In genomic region chr15:72375846-72376581, GRCh38 we compare ENCODE assay signal across 8 cellular contexts. TPM values are rescaled to one million over a fixed set of nuclear protein-coding genes. Genes with fewer than 3 reads are reported as not detected.
DNase-seq lines count a peak whose midpoint lies in the region; ATAC-seq and TF ChIP-seq lines count a peak whose summit lies in the region.

Gene HEXA (minus strand): TSS chr15:72376014. CDS start chr15:72375972, 42 bp downstream.

- H3K36me3 ChIP-seq in cardiac muscle cell (no peaks in the 10 kb centered on the region), parathyroid adenoma (ENCODE audit: control insufficient read depth, insufficient read depth, low read length) (no peaks in the 10 kb centered on the region), tibial artery (peaks cover 0 to 10% (median 0%) of the 10 kb centered on the region in 3 donors)

- peaks cover 3% of the 10 kb centered on the region for H3K27me3 Mint-ChIP-seq in activated naive CD8-positive, alpha-beta T cell treated with anti-CD3 and anti-CD28 coated beads, Interleukin-2, amount 50 U/mL, for 24 hours

- peaks cover 41% of the 10 kb centered on the region for H3K4me1 Mint-ChIP-seq in activated naive CD8-positive, alpha-beta T cell treated with anti-CD3 and anti-CD28 coated beads, Interleukin-2, amount 50 U/mL, for 24 hours

- H3K27ac ChIP-seq in cardiac muscle cell: peak within 1 kb of the TSS; percentile 90
- peak within 1 kb of the TSS; percentile 75 for H3K27ac ChIP-seq in parathyroid adenoma
- peak within 1 kb of the TSS; percentile 88 to 89 for H3K27ac ChIP-seq in tibial artery

- H3K4me1 ChIP-seq in cardiac muscle cell (ENCODE audit: low read depth) (peaks cover 15% of the 10 kb centered on the region), parathyroid adenoma (peaks cover 2% of the 10 kb centered on the region), tibial artery (peaks cover 0 to 41% (median 21%) of the 10 kb centered on the region in 4 donors)

- H3K27ac Mint-ChIP-seq in activated naive CD8-positive, alpha-beta T cell treated with anti-CD3 and anti-CD28 coated beads, Interleukin-2, amount 50 U/mL, for 24 hours: peak within 1 kb of the TSS; percentile 100

- H3K9me3 ChIP-seq in cardiac muscle cell (ENCODE audit: low read depth): no peaks in the 10 kb centered on the region
- H3K9me3 ChIP-seq in parathyroid adenoma (ENCODE audit: control insufficient read depth, low read length): no peaks in the 10 kb centered on the region
- no peaks in the 10 kb centered on the region for H3K9me3 ChIP-seq in tibial artery

- peaks cover 7% of the 10 kb centered on the region for H3K79me2 ChIP-seq in parathyroid adenoma

- H3K36me3 Mint-ChIP-seq in activated naive CD8-positive, alpha-beta T cell treated with anti-CD3 and anti-CD28 coated beads, Interleukin-2, amount 50 U/mL, for 24 hours (ENCODE audit: low read depth): peaks cover 8% of the 10 kb centered on the region

- peak within 1 kb of the TSS; percentile 97 for H3K4me3 ChIP-seq in GM12865 (ENCODE audit: low read depth, low read length)
- peak within 1 kb of the TSS; percentile 89 for H3K4me3 ChIP-seq in cardiac muscle cell
- H3K4me3 ChIP-seq in parathyroid adenoma (ENCODE audit: low read depth, low read length): peak within 1 kb of the TSS; percentile 79
- peak within 1 kb of the TSS; percentile 68 to 79 for H3K4me3 ChIP-seq in tibial artery

- peak within 1 kb of the TSS; percentile 84 for H3K4me2 ChIP-seq in parathyroid adenoma (ENCODE audit: low read length)

- peak within 1 kb of the TSS; percentile 67 for H3K9ac ChIP-seq in parathyroid adenoma

- TF ChIP-seq CTCF in GM12865 (IDR thresholded peaks at IDR 0.05; ENCODE audit: insufficient read depth, low read depth, low read length, missing control alignments): no peak
- TF ChIP-seq CTCF in cardiac muscle cell (IDR thresholded peaks at IDR 0.05; ENCODE audit: low read depth, low read length): no peak
- TF ChIP-seq CTCF in parathyroid adenoma (IDR thresholded peaks at IDR 0.05): no peak
- TF ChIP-seq CTCF in tibial artery (IDR thresholded peaks at IDR 0.05): peak in 1 of 2 experiments; percentile 28

- H3K27me3 ChIP-seq in cardiac muscle cell (peaks cover 2% of the 10 kb centered on the region), parathyroid adenoma (ENCODE audit: control insufficient read depth, insufficient read depth, low read length) (no peaks in the 10 kb centered on the region), tibial artery (no peaks in the 10 kb centered on the region)

- H3K9me3 Mint-ChIP-seq in activated naive CD8-positive, alpha-beta T cell treated with anti-CD3 and anti-CD28 coated beads, Interleukin-2, amount 50 U/mL, for 24 hours: no peaks in the 10 kb centered on the region

- H2AFZ ChIP-seq in parathyroid adenoma: peak within 1 kb of the TSS; percentile 84

- peak within 1 kb of the TSS; percentile 100 for H3K4me3 Mint-ChIP-seq in activated naive CD8-positive, alpha-beta T cell treated with anti-CD3 and anti-CD28 coated beads, Interleukin-2, amount 50 U/mL, for 24 hours

- DNase-seq in GM12865 (ENCODE audit: low read depth): peak; percentile 99
- peak; percentile 81 for DNase-seq in NCI-H1417 treated with DMSO at 0.1 percent for 48 hours (lab: John Stamatoyannopoulos, UW)
- DNase-seq in SW480 (ENCODE audit: low spot score): peak; percentile 94
- peak; percentile 99 for DNase-seq in activated naive CD8-positive, alpha-beta T cell treated with anti-CD3 and anti-CD28 coated beads, Interleukin-2, amount 50 U/mL, for 24 hours
- DNase-seq in cardiac muscle cell (ENCODE audit: low read depth in 1 of 2, low spot score in 1 of 2): peak; percentile 97 to 98
- DNase-seq in tibial artery: peak; percentile 96 to 98

- intact Hi-C loops in tibial artery (cut with DNase I; ENCODE audit: low total_unique reads): loop anchor here (10.0 kb wide), 1 partner anchor 99 kb away; the partner anchor contains the start of gene ARIH1

- ATAC-seq in HG02763 (IDR thresholded peaks at IDR 0.05; ENCODE audit: unreplicated experiment): peak; percentile 84
- peak; percentile 91 for ATAC-seq in activated naive CD8-positive, alpha-beta T cell treated with anti-CD3 and anti-CD28 coated beads, Interleukin-2, amount 50 U/mL, for 24 hours

RNA-seq across cellular contexts. Expression of gene HEXA, which starts in this region (rescaled TPM):
- total RNA-seq in cardiac muscle cell: 49.5 and 63.5 TPM in 2 replicates
- polyA plus RNA-seq in cardiac muscle cell: 108 and 155 TPM in 2 replicates

Comparison
In these comparisons a context has a peak if more than half of its experiments do, and no peak if none do; other contexts are left out.
1. Peak in every context shown above with its lines: DNase-seq, ATAC-seq, H3K4me3 ChIP-seq and H3K27ac ChIP-seq.